20 cellular contexts compared by ENCODE assay signal in the genomic region with DNA sequence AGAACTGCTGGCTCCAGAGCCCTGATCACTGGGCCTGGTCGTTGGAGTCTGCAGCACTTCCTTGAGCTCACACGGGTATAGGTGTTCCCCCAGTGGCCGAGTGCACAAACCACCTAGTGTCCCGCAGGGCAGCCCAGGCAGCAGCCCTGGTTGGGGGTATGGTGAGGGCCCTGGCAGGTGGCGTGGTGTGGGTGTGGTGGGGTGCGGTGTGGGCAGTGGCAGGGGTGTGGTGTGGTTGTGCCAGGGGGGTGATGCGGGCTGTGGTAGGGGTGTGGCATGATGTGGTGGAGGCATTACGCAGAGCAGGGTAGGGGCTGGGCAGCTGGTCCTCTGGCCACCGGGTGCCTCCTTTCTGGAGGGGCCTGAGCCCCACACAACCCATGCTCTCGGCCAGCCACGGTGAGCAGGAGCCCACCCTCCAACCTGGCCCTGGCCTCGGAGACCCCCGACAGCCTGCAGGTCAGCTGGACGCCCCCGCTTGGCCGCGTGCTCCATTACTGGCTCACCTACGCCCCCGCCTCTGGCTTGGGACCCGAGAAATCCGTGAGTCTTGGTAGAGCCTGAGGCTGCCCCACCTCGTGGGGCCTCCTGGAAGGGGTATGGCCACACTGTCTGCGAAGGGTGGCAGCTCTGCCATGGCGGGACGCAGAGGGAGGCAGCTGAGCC. TPM values are rescaled to one million over a fixed set of nuclear protein-coding genes. Genes with fewer than 3 reads are reported as not detected.
"Had no signal": no experiment of that assay in that cellular context is flagged by ENCODE, and none has a peak within 500 bp of the region (broad histone marks: within the 10 kb centered on the region; RNA-seq: fewer than 3 reads in every experiment).

No MANE protein-coding gene starts in this region.

- H3K36me3 Mint-ChIP-seq: activated naive CD4-positive, alpha-beta T cell treated with anti-CD3 and anti-CD28 coated beads, Interleukin-2, amount 10 ng/mL, durations not matched to agents 7 days and 5 days had no signal

- H3K27me3 Mint-ChIP-seq: activated CD4-positive, alpha-beta T cell treated with anti-CD3 and anti-CD28 coated beads, Interleukin-2, amount 10 ng/mL, durations not matched to agents 7 days and 5 days; activated naive CD4-positive, alpha-beta T cell treated with anti-CD3 and anti-CD28 coated beads, Interleukin-2, amount 10 ng/mL, durations not matched to agents 7 days and 5 days had no signal

- H3K27me3 ChIP-seq: hepatocyte, vagina had no signal

- H3K9me3 ChIP-seq: body of pancreas, gastrocnemius medialis, vagina had no signal

- H3K27ac Mint-ChIP-seq: activated CD4-positive, alpha-beta T cell treated with anti-CD3 and anti-CD28 coated beads, Interleukin-2, amount 10 ng/mL, durations not matched to agents 7 days and 5 days; activated naive CD4-positive, alpha-beta T cell treated with anti-CD3 and anti-CD28 coated beads, Interleukin-2, amount 10 ng/mL, durations not matched to agents 7 days and 5 days; activated T-helper 17 cell treated with anti-CD3 and anti-CD28 coated beads, Interleukin-2, amount 50 U/mL, for 72 hours; dendritic cell treated with granulocyte-macrophage colony-stimulating factor and Interleukin-4, amounts not matched to agents 40 ng/mL and 50 ng/mL, for 4 days; effector memory CD8-positive, alpha-beta T cell; nephron had no signal

- H3K27ac ChIP-seq: body of pancreas, epithelial cell of prostate, gastrocnemius medialis, hepatocyte, vagina had no signal

- DNase-seq: activated CD4-positive, alpha-beta T cell treated with anti-CD3 and anti-CD28 coated beads, Interleukin-2, amount 10 ng/mL, durations not matched to agents 7 days and 5 days; activated CD4-positive, CD25-positive, alpha-beta regulatory T cell; activated CD8-positive, alpha-beta memory T cell treated with anti-CD3 and anti-CD28 coated beads for 24 hours; activated naive CD4-positive, alpha-beta T cell treated with anti-CD3 and anti-CD28 coated beads, Interleukin-2, amount 10 ng/mL, durations not matched to agents 7 days and 5 days; body of pancreas; effector memory CD8-positive, alpha-beta T cell; gastrocnemius medialis; stimulated activated CD4-positive, alpha-beta T cell treated with anti-CD3 and anti-CD28 coated beads, Interleukin-15, amount 100 ng/mL, for 24 hours; stimulated activated CD4-positive, alpha-beta T cell treated with anti-CD3 and anti-CD28 coated beads, Interleukin-4, amount 100 ng/mL, for 24 hours; T-helper 2 cell had no signal

- H3K4me1 Mint-ChIP-seq: activated CD4-positive, alpha-beta T cell treated with anti-CD3 and anti-CD28 coated beads, Interleukin-2, amount 10 ng/mL, durations not matched to agents 7 days and 5 days; activated naive CD4-positive, alpha-beta T cell treated with anti-CD3 and anti-CD28 coated beads, Interleukin-2, amount 10 ng/mL, durations not matched to agents 7 days and 5 days; activated T-helper 17 cell treated with anti-CD3 and anti-CD28 coated beads, Interleukin-2, amount 50 U/mL, for 72 hours had no signal

- H3K4me3 ChIP-seq: body of pancreas, gastrocnemius medialis, hepatocyte, vagina had no signal

- H3K36me3 ChIP-seq: gastrocnemius medialis, vagina had no signal

- H3K9me3 Mint-ChIP-seq: activated CD4-positive, alpha-beta T cell treated with anti-CD3 and anti-CD28 coated beads, Interleukin-2, amount 10 ng/mL, durations not matched to agents 7 days and 5 days; activated naive CD4-positive, alpha-beta T cell treated with anti-CD3 and anti-CD28 coated beads, Interleukin-2, amount 10 ng/mL, durations not matched to agents 7 days and 5 days; activated T-helper 17 cell treated with anti-CD3 and anti-CD28 coated beads, Interleukin-2, amount 50 U/mL, for 72 hours; dendritic cell treated with granulocyte-macrophage colony-stimulating factor and Interleukin-4, amounts not matched to agents 40 ng/mL and 50 ng/mL, for 4 days; effector memory CD8-positive, alpha-beta T cell; nephron had no signal

- H3K4me1 ChIP-seq: body of pancreas, gastrocnemius medialis, vagina had no signal

- ATAC-seq: activated T-helper 17 cell treated with anti-CD3 and anti-CD28 coated beads, Interleukin-2, amount 50 U/mL, for 72 hours; body of pancreas; effector memory CD8-positive, alpha-beta T cell; gastrocnemius medialis had no signal

- H3K4me3 Mint-ChIP-seq: activated CD4-positive, alpha-beta T cell treated with anti-CD3 and anti-CD28 coated beads, Interleukin-2, amount 10 ng/mL, durations not matched to agents 7 days and 5 days; activated naive CD4-positive, alpha-beta T cell treated with anti-CD3 and anti-CD28 coated beads, Interleukin-2, amount 10 ng/mL, durations not matched to agents 7 days and 5 days; activated T-helper 17 cell treated with anti-CD3 and anti-CD28 coated beads, Interleukin-2, amount 50 U/mL, for 72 hours; dendritic cell treated with granulocyte-macrophage colony-stimulating factor and Interleukin-4, amounts not matched to agents 40 ng/mL and 50 ng/mL, for 4 days; effector memory CD8-positive, alpha-beta T cell; nephron had no signal

RNA-seq across cellular contexts. Expression of a gene that starts 20.5 kb away (rescaled TPM):
- total RNA-seq: activated CD4-positive, alpha-beta T cell treated with anti-CD3 and anti-CD28 coated beads, Interleukin-2, amount 10 ng/mL, durations not matched to agents 7 days and 5 days; body of pancreas; hepatocyte; kidney epithelial cell; mononuclear cell; omental fat pad; vagina had no signal
- polyA plus RNA-seq: hepatocyte had no signal

RNA-seq across cellular contexts. Expression of a gene that starts 47.7 kb away (rescaled TPM):
- total RNA-seq: activated CD4-positive, alpha-beta T cell treated with anti-CD3 and anti-CD28 coated beads, Interleukin-2, amount 10 ng/mL, durations not matched to agents 7 days and 5 days; activated T-helper 17 cell treated with anti-CD3 and anti-CD28 coated beads, Interleukin-2, amount 50 U/mL, for 72 hours; body of pancreas; gastrocnemius medialis; hepatocyte; kidney epithelial cell; mononuclear cell; omental fat pad had no signal

RNA-seq across cellular contexts. Expression of a gene that starts 59.2 kb away (rescaled TPM):
- total RNA-seq: activated CD4-positive, alpha-beta T cell treated with anti-CD3 and anti-CD28 coated beads, Interleukin-2, amount 10 ng/mL, durations not matched to agents 7 days and 5 days; activated T-helper 17 cell treated with anti-CD3 and anti-CD28 coated beads, Interleukin-2, amount 50 U/mL, for 72 hours; body of pancreas; gastrocnemius medialis; lung microvascular endothelial cell; mononuclear cell; omental fat pad; vagina had no signal
